8 cellular contexts compared by ENCODE assay signal in genomic region chr12:19273482-19274330, GRCh38.
DNase-seq lines count a peak whose midpoint lies in the region; ATAC-seq and TF ChIP-seq lines count a peak whose summit lies in the region.

No MANE protein-coding gene starts in this region.

- H3K27me3 ChIP-seq in AG04450 (ENCODE audit: control insufficient read depth, insufficient read depth, low read length) (no peaks in the 10 kb centered on the region), SK-N-SH (ENCODE audit: insufficient read depth) (no peaks in the 10 kb centered on the region), kidney epithelial cell (ENCODE audit: control insufficient read depth, insufficient read depth, low read length) (no peaks in the 10 kb centered on the region)

- H4K20me1 ChIP-seq in SK-N-SH (ENCODE audit: insufficient read depth) = no peaks in the 10 kb centered on the region

- no peak for TF ChIP-seq CTCF in AG04450 (IDR thresholded peaks at IDR 0.05; ENCODE audit: low read depth, low read length)
- TF ChIP-seq CTCF in SK-N-SH (IDR thresholded peaks at IDR 0.05) = no peak
- no peak for TF ChIP-seq CTCF in kidney epithelial cell (IDR thresholded peaks at IDR 0.05; ENCODE audit: insufficient read depth, low read length, poor library complexity, severe bottlenecking)

- peak; percentile 86 for DNase-seq in AG04450 (ENCODE audit: low read depth, low spot score)
- DNase-seq in SK-N-SH = peak; percentile 48
- DNase-seq in amniotic stem cell (lab: John Stamatoyannopoulos, UW) = peak; percentile 66
- DNase-seq in kidney epithelial cell (ENCODE audit: low read depth) = peak; percentile 92
- DNase-seq in stimulated activated CD8-positive, alpha-beta memory T cell treated with anti-CD3 and anti-CD28 coated beads, Interleukin-15, amount 100 ng/mL, for 4 hours (ENCODE audit: low read depth in 2 of 2) = peak; percentile 10 to 46

- TF ChIP-seq EP300 in SK-N-SH (IDR thresholded peaks at IDR 0.05; ENCODE audit: borderline replicate concordance in 1 of 2, low read depth in 1 of 2, low read length in 1 of 2) = peak; percentile 65 to 98

- TF ChIP-seq RAD21 in SK-N-SH (IDR thresholded peaks at IDR 0.05; ENCODE audit: low read length) = no peak

- H3K9me2 ChIP-seq in SK-N-SH = no peaks in the 10 kb centered on the region

- CTCF ChIA-PET in AG04450 (lab: Charles Lee) = interaction anchor here (0.5 to 3.7 kb wide), 2 partner anchors 15 to 148 kb away, joined by 3 to 23 read pairs; no protein-coding TSS in a partner anchor
- CTCF ChIA-PET in SK-N-SH (lab: Yijun Ruan, JAX) = interaction anchor here (1.1 to 1.4 kb wide), 3 partner anchors 10 to 31 kb away, joined by 3 to 5 read pairs (median 4); no protein-coding TSS in a partner anchor

- H3K4me3 ChIP-seq in AG04450 (ENCODE audit: low read depth, low read length) = no peak overlapping the region
- H3K4me3 ChIP-seq in SK-N-SH (ENCODE audit: low read depth in 2 of 2, low read length in 1 of 2) = no peak overlapping the region; a peak in 1 of 4 replicates
- no peak overlapping the region for H3K4me3 ChIP-seq in kidney epithelial cell (ENCODE audit: low read depth, low read length)

- no peaks in the 10 kb centered on the region for H3K79me2 ChIP-seq in SK-N-SH (ENCODE audit: insufficient read depth)

- peak overlapping the region; percentile 53 for H3K4me2 ChIP-seq in SK-N-SH

- H3K4me1 ChIP-seq in SK-N-SH (ENCODE audit: control insufficient read depth in 1 of 2, insufficient read depth in 2 of 2, low read depth in 1 of 2, low read length in 1 of 2) = peaks cover 13 to 47% of the 10 kb centered on the region in 2 experiments

- WGBS in SK-N-SH (ENCODE audit: low lambda C conversion rate) = 30% methylated on average over 4 of the region's 4 CpGs

- no peaks in the 10 kb centered on the region for H3K9me3 ChIP-seq in AG04450 (ENCODE audit: control insufficient read depth, insufficient read depth, low read length)
- no peaks in the 10 kb centered on the region for H3K9me3 ChIP-seq in KOPT-K1 (ENCODE audit: insufficient read depth, low read length, poor library complexity, severe bottlenecking)
- no peaks in the 10 kb centered on the region for H3K9me3 ChIP-seq in SK-N-SH

- H3K36me3 ChIP-seq in KOPT-K1 (ENCODE audit: insufficient read depth, low read length) (no peaks in the 10 kb centered on the region), SK-N-SH (replicated peaks in 1 of 2; ENCODE audit: control insufficient read depth in 1 of 2, insufficient read depth in 2 of 2, low read length in 1 of 2) (peaks cover 0 to 18% of the 10 kb centered on the region in 2 experiments), kidney epithelial cell (ENCODE audit: control insufficient read depth, insufficient read depth, low read length) (no peaks in the 10 kb centered on the region)

- H3K9ac ChIP-seq in SK-N-SH = peak overlapping the region; percentile 22; the same call in 1 of the 2 replicates

- ATAC-seq in HG03196 (IDR thresholded peaks at IDR 0.05; ENCODE audit: unreplicated experiment) (no peak), GM19351 (IDR thresholded peaks at IDR 0.05; ENCODE audit: unreplicated experiment) (no peak)

- H3K27ac ChIP-seq in AG04450 (ENCODE audit: low read depth, low read length) (peak overlapping the region; percentile 33), KOPT-K1 (ENCODE audit: low read depth, low read length, poor library complexity, severe bottlenecking) (peak overlapping the region; percentile 70), SK-N-SH (ENCODE audit: low read depth in 2 of 2, low read length in 1 of 2) (peak overlapping the region; percentile 93 to 94)

- peak overlapping the region; percentile 22; the same call in 1 of the 2 replicates for H2AFZ ChIP-seq in SK-N-SH (ENCODE audit: low read depth)

- H3F3A ChIP-seq in SK-N-SH (replicated peaks; ENCODE audit: insufficient read depth) = peaks cover 25% of the 10 kb centered on the region

- POLR2A ChIA-PET in AG04450 (lab: Yijun Ruan, JAX) (no interaction called here), SK-N-SH (lab: Yijun Ruan, JAX) (interaction anchor here (0.5 kb wide), 1 partner anchor 502 kb away, joined by 4 read pairs; no protein-coding TSS in a partner anchor)

TF ChIP-seq in SK-N-SH, 30 proteins besides CTCF, POLR2A, EP300 and RAD21 (continues in another document):
- no peak; the same call in 1 of the 2 replicates for TF ChIP-seq TAF1 (IDR thresholded peaks at IDR 0.05; ENCODE audit: borderline replicate concordance, low read depth, low read length)
- TF ChIP-seq, protein P1, sequence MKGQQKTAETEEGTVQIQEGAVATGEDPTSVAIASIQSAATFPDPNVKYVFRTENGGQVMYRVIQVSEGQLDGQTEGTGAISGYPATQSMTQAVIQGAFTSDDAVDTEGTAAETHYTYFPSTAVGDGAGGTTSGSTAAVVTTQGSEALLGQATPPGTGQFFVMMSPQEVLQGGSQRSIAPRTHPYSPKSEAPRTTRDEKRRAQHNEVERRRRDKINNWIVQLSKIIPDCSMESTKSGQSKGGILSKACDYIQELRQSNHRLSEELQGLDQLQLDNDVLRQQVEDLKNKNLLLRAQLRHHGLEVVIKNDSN (IDR thresholded peaks at IDR 0.05; ENCODE audit: borderline replicate concordance, low read depth) = no peak
- TF ChIP-seq EZH2phosphoT487 (IDR thresholded peaks at IDR 0.05; ENCODE audit: borderline replicate concordance, low read depth) = no peak
- TF ChIP-seq YY1 (IDR thresholded peaks at IDR 0.05; ENCODE audit: low read depth) = peak; percentile 65; the same call in 1 of the 2 replicates
- TF ChIP-seq, protein P2, sequence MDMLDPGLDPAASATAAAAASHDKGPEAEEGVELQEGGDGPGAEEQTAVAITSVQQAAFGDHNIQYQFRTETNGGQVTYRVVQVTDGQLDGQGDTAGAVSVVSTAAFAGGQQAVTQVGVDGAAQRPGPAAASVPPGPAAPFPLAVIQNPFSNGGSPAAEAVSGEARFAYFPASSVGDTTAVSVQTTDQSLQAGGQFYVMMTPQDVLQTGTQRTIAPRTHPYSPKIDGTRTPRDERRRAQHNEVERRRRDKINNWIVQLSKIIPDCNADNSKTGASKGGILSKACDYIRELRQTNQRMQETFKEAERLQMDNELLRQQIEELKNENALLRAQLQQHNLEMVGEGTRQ (IDR thresholded peaks at IDR 0.05; ENCODE audit: borderline replicate concordance, low read depth, low read length) = no peak
- TF ChIP-seq ZBTB33 (IDR thresholded peaks at IDR 0.05; ENCODE audit: borderline replicate concordance, low read depth) = peak; percentile 68; the same call in 1 of the 2 replicates
- TF ChIP-seq, protein P3, sequence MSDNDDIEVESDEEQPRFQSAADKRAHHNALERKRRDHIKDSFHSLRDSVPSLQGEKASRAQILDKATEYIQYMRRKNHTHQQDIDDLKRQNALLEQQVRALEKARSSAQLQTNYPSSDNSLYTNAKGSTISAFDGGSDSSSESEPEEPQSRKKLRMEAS (IDR thresholded peaks at IDR 0.05; ENCODE audit: low read depth) = peak; percentile 61; the same call in 1 of the 2 replicates
- 0 out of 2 replicates have a peak, but pooled peaks have one; percentile 18 for TF ChIP-seq GABPA (IDR thresholded peaks at IDR 0.05; ENCODE audit: low read depth)
- no peak for TF ChIP-seq FOXJ3 (CRISPR knock-in tag; IDR thresholded peaks at IDR 0.05)
- TF ChIP-seq FOXM1 (IDR thresholded peaks at IDR 0.05; ENCODE audit: low read depth) = peak; percentile 93
- TF ChIP-seq SMC3 (IDR thresholded peaks at IDR 0.05; ENCODE audit: low read depth, low read length) = no peak
- TF ChIP-seq GATA2 (CRISPR knock-in tag; IDR thresholded peaks at IDR 0.05) = peak; percentile 12; the same call in 1 of the 2 replicates
- no peak for TF ChIP-seq RFX5 (IDR thresholded peaks at IDR 0.05; ENCODE audit: low read length)
- peak; percentile 97 for TF ChIP-seq JUND (IDR thresholded peaks at IDR 0.05)
- no peak for TF ChIP-seq RCOR1 (IDR thresholded peaks at IDR 0.05; ENCODE audit: low read length)
- no peak for TF ChIP-seq SIN3A (IDR thresholded peaks at IDR 0.05; ENCODE audit: borderline replicate concordance, low read depth, low read length)
- TF ChIP-seq TCF12 (IDR thresholded peaks at IDR 0.05) = peak; percentile 94
- TF ChIP-seq POLR2AphosphoS5 (IDR thresholded peaks at IDR 0.05; ENCODE audit: low read depth, low read length) = peak; percentile 73; the same call in 1 of the 2 replicates
- no peak for TF ChIP-seq MXI1 (IDR thresholded peaks at IDR 0.05; ENCODE audit: low read depth, low read length)
- TF ChIP-seq, protein P4, sequence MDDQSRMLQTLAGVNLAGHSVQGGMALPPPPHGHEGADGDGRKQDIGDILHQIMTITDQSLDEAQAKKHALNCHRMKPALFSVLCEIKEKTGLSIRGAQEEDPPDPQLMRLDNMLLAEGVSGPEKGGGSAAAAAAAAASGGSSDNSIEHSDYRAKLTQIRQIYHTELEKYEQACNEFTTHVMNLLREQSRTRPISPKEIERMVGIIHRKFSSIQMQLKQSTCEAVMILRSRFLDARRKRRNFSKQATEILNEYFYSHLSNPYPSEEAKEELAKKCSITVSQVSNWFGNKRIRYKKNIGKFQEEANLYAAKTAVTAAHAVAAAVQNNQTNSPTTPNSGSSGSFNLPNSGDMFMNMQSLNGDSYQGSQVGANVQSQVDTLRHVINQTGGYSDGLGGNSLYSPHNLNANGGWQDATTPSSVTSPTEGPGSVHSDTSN (IDR thresholded peaks at IDR 0.05) = peak; percentile 85

Comparison
In these comparisons a context has a peak if more than half of its experiments do, and no peak if none do; other contexts are left out.
1. DNase-seq: peak in every context shown above with its lines; median percentile 92 in kidney epithelial cell; 86 in AG04450; 66 in amniotic stem cell; 48 in SK-N-SH; 28 in stimulated activated CD8-positive, alpha-beta memory T cell treated with anti-CD3 and anti-CD28 coated beads, Interleukin-15, amount 100 ng/mL, for 4 hours.
2. H3K27ac ChIP-seq: peak in every context shown above with its lines; median percentile 94 in SK-N-SH; 70 in KOPT-K1; 33 in AG04450.